ENCODE assay signal across 9 cellular contexts in the genomic region with DNA sequence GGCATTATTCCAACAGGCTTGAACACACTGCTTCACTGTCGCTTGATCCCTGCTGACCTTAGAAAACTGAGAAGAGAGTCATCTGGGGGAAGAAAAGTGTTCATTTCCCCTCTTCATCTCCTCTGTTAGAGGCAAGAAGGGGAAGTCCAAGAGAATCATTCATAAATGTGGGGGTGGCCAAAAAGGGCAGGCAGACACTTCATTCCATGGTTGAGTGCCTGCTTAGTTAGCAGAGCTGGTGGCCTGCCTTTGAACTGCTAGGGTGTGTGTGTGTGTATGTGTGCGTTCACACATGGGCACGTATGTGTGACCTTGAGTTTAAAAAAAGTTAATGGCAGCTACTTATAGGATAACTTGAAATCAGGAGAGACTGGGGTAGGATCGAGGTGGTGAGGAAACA. TPM values are rescaled to one million over a fixed set of nuclear protein-coding genes. Genes with fewer than 3 reads are reported as not detected.
DNase-seq lines count a peak whose midpoint lies in the region; ATAC-seq and TF ChIP-seq lines count a peak whose summit lies in the region.
"Had no signal": no experiment of that assay in that cellular context is flagged by ENCODE, and none has a peak within 500 bp of the region (broad histone marks: within the 10 kb centered on the region; RNA-seq: fewer than 3 reads in every experiment).

No MANE protein-coding gene starts in this region.

- peak; percentile 100 for ATAC-seq in GM19023 (IDR thresholded peaks at IDR 0.05; ENCODE audit: unreplicated experiment)
- peak; percentile 98 for ATAC-seq in HG02571 (IDR thresholded peaks at IDR 0.05; ENCODE audit: unreplicated experiment)
- peak; percentile 100 for ATAC-seq in HG03571 (IDR thresholded peaks at IDR 0.05; ENCODE audit: unreplicated experiment)

- H3K9me3 Mint-ChIP-seq in HFFc6, result no peaks in the 10 kb centered on the region

- no peak for TF ChIP-seq CTCF in HFFc6 (IDR thresholded peaks at IDR 0.05)

- peaks cover 47% of the 10 kb centered on the region for H3K4me1 Mint-ChIP-seq in HFFc6 (ENCODE audit: low read depth)

- no peak overlapping the region for H3K4me3 Mint-ChIP-seq in HFFc6

- peaks cover 2% of the 10 kb centered on the region; the same call in 1 of the 2 replicates for H3K27me3 Mint-ChIP-seq in HFFc6 (ENCODE audit: insufficient read depth)

- no peak overlapping the region for H3K27ac Mint-ChIP-seq in HFFc6

- no peaks in the 10 kb centered on the region for H3K36me3 Mint-ChIP-seq in HFFc6 (ENCODE audit: low read depth)

- peak; percentile 91 for DNase-seq in renal cortical epithelial cell (ENCODE audit: low read depth)
- DNase-seq in NCI-H2171 (lab: John Stamatoyannopoulos, UW), result no peak
- no peak for DNase-seq in HFFc6
- DNase-seq in T-helper 2 cell, result no peak
- DNase-seq: left cardiac atrium had no signal

RNA-seq across cellular contexts. Expression of gene RFPL4B, which starts 39.4 kb away (rescaled TPM):
- 0.05 TPM in 1 of 2 replicates, not detected in the other for total RNA-seq in renal cortical epithelial cell
- total RNA-seq in HFFc6 (2021; fragmentation: NEBNext Ultra II Directional; extraction: Animal tissue kit (Norgen Biotek cat#: 25700)), result under 1 TPM in 2 of 6 experiments, not detected in 4; 0.09 to 0.10 TPM
- total RNA-seq: H4, left cardiac atrium had no signal

RNA-seq across cellular contexts. Expression of gene LAMA4, which starts 53.3 kb away (rescaled TPM):
- 8.2 and 54.0 TPM in 2 replicates for total RNA-seq in renal cortical epithelial cell
- total RNA-seq in HFFc6 (2021; fragmentation: NEBNext Ultra II Directional; extraction: Animal tissue kit (Norgen Biotek cat#: 25700)), result 100 to 1,000 TPM in 2 of 6 experiments, 10 to 100 TPM in 4; 80.6 to 130 (median 89.8) TPM
